Comparison of ENCODE assay signal across 1 cellular context in genomic region chr5:77175235-77175634, GRCh38.
TF ChIP-seq lines count a peak whose summit lies in the region.

No MANE protein-coding gene starts in this region.

TF ChIP-seq in GM23338, 12 proteins besides CTCF, POLR2A, EP300 and RAD21:
- no peak for TF ChIP-seq ZNF114 (CRISPR knock-in tag; IDR thresholded peaks at IDR 0.05)
- no peak for TF ChIP-seq NANOG (IDR thresholded peaks at IDR 0.05; ENCODE audit: borderline replicate concordance)
- TF ChIP-seq ETS1 (IDR thresholded peaks at IDR 0.05) = no peak
- TF ChIP-seq ZNF331 (CRISPR knock-in tag; IDR thresholded peaks at IDR 0.05; ENCODE audit: low read depth) = no peak
- no peak for TF ChIP-seq ZNF462 (CRISPR knock-in tag; IDR thresholded peaks at IDR 0.05)
- no peak for TF ChIP-seq STAT1 (IDR thresholded peaks at IDR 0.05; ENCODE audit: unreplicated experiment)
- no peak for TF ChIP-seq JUNB (IDR thresholded peaks at IDR 0.05; ENCODE audit: unreplicated experiment)
- no peak for TF ChIP-seq EZH2 (IDR thresholded peaks at IDR 0.05; ENCODE audit: low read depth, unreplicated experiment)
TF ChIP-seq in GM23338: peak in this region for 0.
